8 cellular contexts compared by ENCODE assay signal in the genomic region with DNA sequence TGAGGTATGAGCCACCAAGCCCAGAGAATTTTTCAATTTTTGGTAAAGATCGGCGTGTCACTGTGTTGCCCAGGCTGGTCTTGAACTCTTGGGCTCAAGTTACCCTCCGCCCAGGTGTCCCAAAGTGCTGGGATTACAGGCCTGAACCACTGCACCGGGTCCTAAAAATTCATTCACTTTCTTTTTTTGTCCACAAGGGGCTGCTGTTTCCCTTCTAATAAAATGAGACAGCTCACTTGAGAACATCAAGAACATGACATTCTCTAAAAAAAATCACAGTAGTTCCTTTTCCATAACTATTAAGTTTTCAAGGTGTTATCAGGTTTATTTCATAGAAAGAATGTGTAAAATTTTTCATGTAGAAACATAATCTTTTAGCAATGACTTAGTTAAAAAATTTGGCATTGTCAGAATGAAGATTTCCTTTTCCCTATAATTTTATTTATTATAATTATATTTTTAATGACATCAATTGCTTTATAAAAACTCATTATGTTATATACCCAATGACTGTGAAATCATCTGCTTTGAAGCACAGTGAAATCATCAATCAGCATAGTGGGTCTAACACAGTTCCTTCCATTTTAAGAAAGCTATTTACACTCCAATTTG.
DNase-seq lines count a peak whose midpoint lies in the region; ATAC-seq, FAIRE-seq and TF ChIP-seq lines count a peak whose summit lies in the region.
"Not testable (repeated sequence)": the region's sequence is repeated elsewhere in the genome, so short reads cannot be mapped to it uniquely, and the experiment has no call there.

No MANE protein-coding gene starts in this region.

- not testable (repeated sequence) for H3K4me3 ChIP-seq in bronchial epithelial cell (ENCODE audit: low read depth, low read length); left ventricle myocardium inferior; upper lobe of right lung

- H3K9me3 ChIP-seq in left ventricle myocardium inferior (replicated peaks), result peaks cover 11% of the 10 kb centered on the region
- not testable (repeated sequence) for H3K9me3 ChIP-seq in upper lobe of right lung

- not testable (repeated sequence) for H3K4me1 ChIP-seq in left ventricle myocardium inferior, upper lobe of right lung

- intact Hi-C loops in left ventricle myocardium inferior (cut with micrococcal nuclease); upper lobe of right lung (cut with DNase I): not testable (repeated sequence)

- TF ChIP-seq CTCF in D721Med (IDR thresholded peaks at IDR 0.05; ENCODE audit: insufficient read depth, missing control alignments), result peak; percentile 29
- not testable (repeated sequence) for TF ChIP-seq CTCF in bronchial epithelial cell (IDR thresholded peaks at IDR 0.05; ENCODE audit: insufficient read depth, low read length, severe bottlenecking)
- TF ChIP-seq CTCF in left ventricle myocardium inferior (IDR thresholded peaks at IDR 0.05; ENCODE audit: borderline replicate concordance), result peak; percentile 40
- peak; percentile 27 for TF ChIP-seq CTCF in upper lobe of right lung (IDR thresholded peaks at IDR 0.05)

- not testable (repeated sequence) for DNase-seq in D721Med (ENCODE audit: insufficient read length, low spot score); left ventricle myocardium inferior; upper lobe of right lung
- DNase-seq in HT-29 (ENCODE audit: low spot score), result peak; percentile 56
- peak; percentile 10 for DNase-seq in NCI-H1105 (lab: John Stamatoyannopoulos, UW)
- DNase-seq in NCI-H82 treated with DMSO at 0.1 percent for 48 hours (lab: John Stamatoyannopoulos, UW; ENCODE audit: unreplicated experiment), result peak; percentile 1
- DNase-seq in SK-N-DZ (ENCODE audit: low spot score), result peak; percentile 10
- peak; percentile 10 for DNase-seq in bronchial epithelial cell (ENCODE audit: low read depth)

- not testable (repeated sequence) for H3K36me3 ChIP-seq in bronchial epithelial cell (ENCODE audit: control insufficient read depth, insufficient read depth, low read length); left ventricle myocardium inferior; upper lobe of right lung

- not testable (repeated sequence) for H3K27me3 ChIP-seq in bronchial epithelial cell (ENCODE audit: control insufficient read depth, insufficient read depth, low read length); left ventricle myocardium inferior (ENCODE audit: low read depth); upper lobe of right lung

- ATAC-seq in upper lobe of right lung, result not testable (repeated sequence)

- not testable (repeated sequence) for H3K27ac ChIP-seq in left ventricle myocardium inferior (replicated peaks); upper lobe of right lung

- FAIRE-seq in D721Med (lab: Jason Lieb, UNC); bronchial epithelial cell (lab: Jason Lieb, UNC): not testable (repeated sequence)
